ENCODE assay signal across 10 cellular contexts in the genomic region with DNA sequence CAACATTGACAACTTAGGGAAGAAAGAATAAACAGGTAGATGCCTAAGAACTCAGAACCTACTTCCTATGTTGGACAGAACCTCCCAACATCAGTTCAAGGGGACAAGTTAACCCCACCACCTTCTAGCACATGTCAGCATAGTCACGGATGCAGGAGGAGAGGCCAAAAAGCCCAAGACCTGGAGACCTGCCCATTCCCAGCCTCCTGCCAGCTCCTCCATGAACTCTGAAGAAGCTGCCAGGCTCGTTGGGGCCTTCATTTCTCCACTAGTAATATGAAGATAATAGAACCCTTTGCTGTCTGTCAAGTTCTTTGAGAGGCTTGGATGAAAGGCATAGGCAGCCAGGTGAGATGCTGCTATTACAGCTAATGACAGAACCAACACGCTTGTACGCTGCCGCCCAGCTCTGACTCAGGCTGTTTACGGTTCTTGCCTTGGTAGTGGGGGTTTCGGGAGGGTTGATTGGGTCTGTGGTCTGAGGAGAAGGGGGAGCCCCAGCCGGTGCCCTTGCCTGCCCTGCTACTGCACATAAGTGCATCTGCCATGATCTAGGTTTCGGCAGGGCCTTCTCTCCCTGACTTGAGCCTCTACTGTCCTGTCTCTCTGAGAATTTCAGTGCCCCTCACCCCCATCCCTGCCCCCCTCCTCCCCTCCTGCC.
A peak's percentile ranks its signal among the peaks of the same experiment; 100 is the strongest.
DNase-seq lines count a peak whose midpoint lies in the region; ATAC-seq and TF ChIP-seq lines count a peak whose summit lies in the region.
"Had no signal": no experiment of that assay in that cellular context is flagged by ENCODE, and none has a peak within 500 bp of the region (broad histone marks: within the 10 kb centered on the region; RNA-seq: fewer than 3 reads in every experiment).

No MANE protein-coding gene starts in this region.

- no peaks in the 10 kb centered on the region for H3K27me3 ChIP-seq in transverse colon

- H3K4me3 ChIP-seq in transverse colon: no peak overlapping the region

- intact Hi-C loops in transverse colon (cut with DNase I; ENCODE audit: low total_unique reads): no loop called here

- no peaks in the 10 kb centered on the region for H3K4me1 ChIP-seq in transverse colon
- H3K4me1 ChIP-seq: Caco-2 had no signal

- no peaks in the 10 kb centered on the region for H3K36me3 ChIP-seq in transverse colon

- no peaks in the 10 kb centered on the region for H3K9me3 ChIP-seq in transverse colon
- H3K9me3 ChIP-seq: Caco-2 had no signal

- DNase-seq in ecto neural progenitor cell (ENCODE audit: low spot score) (peak; percentile 21), transverse colon (no peak), NCI-H2171 (lab: John Stamatoyannopoulos, UW) (no peak), OCI-M2 (lab: John Stamatoyannopoulos, UW; ENCODE audit: unreplicated experiment) (no peak), GM10248 (ENCODE audit: extremely low spot score) (no peak)
- DNase-seq: activated T-cell treated with anti-CD3 and anti-CD28 coated beads, Interleukin-2, amount 50 U/mL, for 4 hours; Caco-2 had no signal

- CTCF ChIA-PET in GM10248 (lab: Yijun Ruan, JAX): interaction anchor here (0.8 to 15.4 kb wide), 11 partner anchors 7 to 184 kb away, joined by 3 to 259 read pairs (median 6); no protein-coding TSS in a partner anchor

- 70 to 76% methylated on average over 3 to 9 of the region's 9 CpGs for WGBS in transverse colon (ENCODE audit: low coverage in 1 of 2), 2 donors

- peak; percentile 72 for ATAC-seq in GM18520 (IDR thresholded peaks at IDR 0.05; ENCODE audit: unreplicated experiment)
- peak; percentile 73 for ATAC-seq in GM21423 (IDR thresholded peaks at IDR 0.05; ENCODE audit: unreplicated experiment)
- peak; percentile 71 for ATAC-seq in HG03066 (IDR thresholded peaks at IDR 0.05; ENCODE audit: low read depth, unreplicated experiment)

- H3K27ac ChIP-seq in transverse colon: no peak overlapping the region

- no peak for TF ChIP-seq EP300 in transverse colon (IDR thresholded peaks at IDR 0.05; ENCODE audit: low read depth)

- no peak for TF ChIP-seq CTCF in transverse colon (IDR thresholded peaks at IDR 0.05)
- TF ChIP-seq CTCF in GM10248 (IDR thresholded peaks at IDR 0.05; ENCODE audit: control extremely low read depth, extremely low read depth, low read depth, missing control alignments): no peak

- POLR2A ChIA-PET in GM10248 (lab: Yijun Ruan, JAX): no interaction called here

- no peak for TF ChIP-seq POLR2A in transverse colon (IDR thresholded peaks at IDR 0.05)

- in situ Hi-C loops in transverse colon (cut with MboI; ENCODE audit: low pct_ligation_motif_present in 1 of 4, low pct_unique_long_range_greater_than_20kb in 1 of 4, low sequenced_read_pairs in 3 of 4): loop anchor here in 3 of 4 donors (10.0 kb wide), 1 partner anchor 176 kb away; no protein-coding TSS in a partner anchor
